In the genomic region with DNA sequence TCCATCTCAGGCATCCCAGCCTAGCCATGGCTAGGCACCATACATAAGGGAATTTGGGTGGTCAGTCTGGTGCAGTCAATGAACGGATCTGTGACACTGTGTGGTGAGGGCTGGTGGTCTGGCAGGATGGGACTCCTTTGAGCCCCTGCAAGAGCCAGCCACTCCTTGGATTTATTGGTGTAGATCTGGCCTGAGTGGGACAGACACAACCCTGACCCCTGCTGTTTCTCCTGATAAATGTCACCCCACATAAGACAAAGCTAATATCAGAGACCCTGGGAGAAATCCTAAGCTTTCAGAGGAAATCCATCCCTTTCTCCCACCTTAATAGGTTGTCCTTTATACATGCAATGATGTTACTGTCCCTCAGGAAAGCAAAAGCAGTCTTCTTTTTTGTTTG, we compare ENCODE assay signal across 1 cellular context.
TF ChIP-seq lines count a peak whose summit lies in the region.

No MANE protein-coding gene starts in this region.

TF ChIP-seq in K562, 482 proteins besides CTCF, POLR2A, EP300 and RAD21:
- TF ChIP-seq ZNF589 (CRISPR knock-in tag; IDR thresholded peaks at IDR 0.05; ENCODE audit: low read depth) (no peak), GTF2B (IDR thresholded peaks at IDR 0.05; ENCODE audit: extremely low read depth, insufficient read length) (no peak), TARDBP (IDR thresholded peaks at IDR 0.05) (no peak), RBBP5 (IDR thresholded peaks at IDR 0.05; ENCODE audit: borderline replicate concordance, insufficient read depth, low read length, poor library complexity, severe bottlenecking) (no peak), DEAF1 (CRISPR knock-in tag; IDR thresholded peaks at IDR 0.05) (0 out of 2 replicates have a peak, but pooled peaks have one; percentile 17), RCOR1 (IDR thresholded peaks at IDR 0.05; ENCODE audit: borderline replicate concordance in 1 of 2, low read depth in 2 of 2, low read length in 2 of 2) (0 out of 4 replicates have a peak, but pooled peaks of 1 of the 2 experiments have one; percentile 16), FOXA3 (CRISPR knock-in tag; conservative IDR thresholded peaks at IDR 0.05 in 1 of 2, IDR thresholded peaks at IDR 0.05 in 1 of 2) (no peak), MCM2 (IDR thresholded peaks at IDR 0.05; ENCODE audit: low read depth) (no peak), SMC3 (conservative IDR thresholded peaks at IDR 0.05; ENCODE audit: insufficient read depth, low read depth, low read length) (peak; percentile 47; the same call in 1 of the 2 replicates), MEF2D (tag; conservative IDR thresholded peaks at IDR 0.05; ENCODE audit: low read depth) (no peak), ZNF764 (CRISPR knock-in tag; IDR thresholded peaks at IDR 0.05; ENCODE audit: low read depth) (peak; percentile 93)
